Comparison of ENCODE assay signal across 24 cellular contexts in genomic region chr13:71144883-71145282, GRCh38.
"Had no signal": no experiment of that assay in that cellular context is flagged by ENCODE, and none has a peak within 500 bp of the region (broad histone marks: within the 10 kb centered on the region; RNA-seq: fewer than 3 reads in every experiment).

No MANE protein-coding gene starts in this region.

- ATAC-seq: natural killer cell treated with Interleukin-12 subunit alpha and Interleukin-12 subunit beta and Interleukin-15 and Interleukin-18, amount 100 ng/mL, for 72 hours; pancreas; sciatic nerve; stimulated activated memory B cell treated with anti-CD40 and anti-IgM and Interleukin-4, amounts not matched to agents 10 μg/mL and 1 μg/mL and 100 μg/mL, for 72 hours; stimulated activated naive CD8-positive, alpha-beta T cell treated with anti-CD3 and anti-CD28 coated beads, Interleukin-15, amount 100 ng/mL, for 72 hours; stimulated activated naive CD8-positive, alpha-beta T cell treated with anti-CD3 and anti-CD28 coated beads, Interleukin-15, Interleukin-2, amounts not matched to agents 100 U/mL and 50 U/mL, for 24 hours; upper lobe of right lung had no signal

- H3K4me1 Mint-ChIP-seq: nephron progenitor cell; stimulated activated memory B cell treated with anti-CD40 and anti-IgM and Interleukin-4, amounts not matched to agents 10 μg/mL and 1 μg/mL and 100 μg/mL, for 72 hours; stimulated activated naive CD8-positive, alpha-beta T cell treated with anti-CD3 and anti-CD28 coated beads, Interleukin-15, amount 100 ng/mL, for 72 hours had no signal

- H3K27me3 Mint-ChIP-seq: natural killer cell treated with Interleukin-12 subunit alpha and Interleukin-12 subunit beta and Interleukin-15 and Interleukin-18, amount 100 ng/mL, for 72 hours; stimulated activated memory B cell treated with anti-CD40 and anti-IgM and Interleukin-4, amounts not matched to agents 10 μg/mL and 1 μg/mL and 100 μg/mL, for 72 hours; stimulated activated naive CD8-positive, alpha-beta T cell treated with anti-CD3 and anti-CD28 coated beads, Interleukin-15, amount 100 ng/mL, for 72 hours; type B pancreatic cell had no signal

- DNase-seq: nephron progenitor cell; nucleus accumbens; pancreas; retina; spleen; stimulated activated CD4-positive, alpha-beta T cell treated with anti-CD3 and anti-CD28 coated beads, Interleukin-12 subunit alpha, Interleukin-12 subunit beta, amount 100 ng/mL, for 4 hours; stimulated activated CD4-positive, alpha-beta T cell treated with anti-CD3 and anti-CD28 coated beads, Interleukin-1b, Interleukin-23, amount 100 ng/mL, for 48 hours; stimulated activated CD4-positive, alpha-beta T cell treated with anti-CD3 and anti-CD28 coated beads, Interleukin-4, amount 100 ng/mL, for 1 hour; stimulated activated CD4-positive, alpha-beta T cell treated with anti-CD3 and anti-CD28 coated beads, Interleukin-4, amount 100 ng/mL, for 4 hours; stimulated activated CD8-positive, alpha-beta memory T cell treated with anti-CD3 and anti-CD28 coated beads, Interleukin-4, amount 100 ng/mL, for 48 hours; stimulated activated naive CD4-positive, alpha-beta T cell; stimulated activated naive CD8-positive, alpha-beta T cell treated with anti-CD3 and anti-CD28 coated beads, Interleukin-15, amount 100 ng/mL, for 72 hours; stimulated activated naive CD8-positive, alpha-beta T cell treated with anti-CD3 and anti-CD28 coated beads, Interleukin-15, Interleukin-2, amounts not matched to agents 100 U/mL and 50 U/mL, for 24 hours; substantia nigra; testis; tibial artery; transverse colon; upper lobe of right lung; uterus had no signal

- H3K36me3 Mint-ChIP-seq: natural killer cell treated with Interleukin-12 subunit alpha and Interleukin-12 subunit beta and Interleukin-15 and Interleukin-18, amount 100 ng/mL, for 72 hours; stimulated activated memory B cell treated with anti-CD40 and anti-IgM and Interleukin-4, amounts not matched to agents 10 μg/mL and 1 μg/mL and 100 μg/mL, for 72 hours; type B pancreatic cell had no signal

- H3K9me3 Mint-ChIP-seq: nephron progenitor cell; neural crest cell; stimulated activated naive CD8-positive, alpha-beta T cell treated with anti-CD3 and anti-CD28 coated beads, Interleukin-15, amount 100 ng/mL, for 72 hours; type B pancreatic cell had no signal

- H3K4me3 Mint-ChIP-seq: natural killer cell treated with Interleukin-12 subunit alpha and Interleukin-12 subunit beta and Interleukin-15 and Interleukin-18, amount 100 ng/mL, for 72 hours; nephron progenitor cell; neural crest cell; stimulated activated memory B cell treated with anti-CD40 and anti-IgM and Interleukin-4, amounts not matched to agents 10 μg/mL and 1 μg/mL and 100 μg/mL, for 72 hours; stimulated activated naive CD8-positive, alpha-beta T cell treated with anti-CD3 and anti-CD28 coated beads, Interleukin-15, amount 100 ng/mL, for 72 hours; type B pancreatic cell had no signal

- H3K27ac Mint-ChIP-seq: natural killer cell treated with Interleukin-12 subunit alpha and Interleukin-12 subunit beta and Interleukin-15 and Interleukin-18, amount 100 ng/mL, for 72 hours; nephron progenitor cell; stimulated activated memory B cell treated with anti-CD40 and anti-IgM and Interleukin-4, amounts not matched to agents 10 μg/mL and 1 μg/mL and 100 μg/mL, for 72 hours; stimulated activated naive CD8-positive, alpha-beta T cell treated with anti-CD3 and anti-CD28 coated beads, Interleukin-15, amount 100 ng/mL, for 72 hours; type B pancreatic cell had no signal
